Comparison of ENCODE assay signal across 1 cellular context in genomic region chr4:40908297-40908696, GRCh38.
TF ChIP-seq lines count a peak whose summit lies in the region.

No MANE protein-coding gene starts in this region.

TF ChIP-seq in SK-N-SH treated with all-trans-retinoic acid at 6 μM for 48 hours, 23 proteins besides CTCF, POLR2A, EP300 and RAD21 (continued from another document):
- TF ChIP-seq POU6F1 (CRISPR knock-in tag; IDR thresholded peaks at IDR 0.05; ENCODE audit: borderline replicate concordance, low read depth) (no peak), ZFP3 (CRISPR knock-in tag; IDR thresholded peaks at IDR 0.05) (no peak), ARNTL (CRISPR knock-in tag; IDR thresholded peaks at IDR 0.05; ENCODE audit: borderline replicate concordance, low read depth) (no peak), ZNF70 (CRISPR knock-in tag; IDR thresholded peaks at IDR 0.05) (no peak), OSR1 (CRISPR knock-in tag; IDR thresholded peaks at IDR 0.05) (no peak), TSHZ2 (CRISPR knock-in tag; IDR thresholded peaks at IDR 0.05) (no peak), SNAI2 (CRISPR knock-in tag; IDR thresholded peaks at IDR 0.05) (no peak)
